In the genomic region with DNA sequence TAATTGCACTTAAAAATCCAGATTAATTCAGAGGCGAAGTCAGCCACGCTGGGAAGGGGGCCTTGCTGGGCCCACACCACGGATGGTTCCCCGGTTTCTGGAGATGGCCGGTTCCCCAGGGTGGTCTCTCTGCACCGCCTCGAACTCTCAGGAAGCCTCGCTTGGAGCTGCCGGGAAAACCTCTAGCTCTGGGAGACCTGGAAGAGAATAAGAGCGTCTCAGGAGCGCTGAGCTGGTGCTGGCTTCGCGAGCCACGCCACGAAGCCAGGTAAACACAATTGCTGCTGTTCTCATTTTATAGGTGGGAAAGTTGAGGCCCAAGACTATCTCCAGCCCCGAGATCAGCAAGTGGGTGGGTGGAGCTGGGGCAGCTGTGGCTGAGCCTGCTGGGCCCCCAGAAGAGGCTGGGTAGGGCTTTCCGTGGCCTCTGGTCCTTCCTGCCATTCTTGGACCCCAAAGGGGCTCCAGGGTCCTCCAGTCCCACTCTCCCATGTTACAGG, we compare ENCODE assay signal across 31 cellular contexts.
"Had no signal": no experiment of that assay in that cellular context is flagged by ENCODE, and none has a peak within 500 bp of the region (broad histone marks: within the 10 kb centered on the region; RNA-seq: fewer than 3 reads in every experiment).

No MANE protein-coding gene starts in this region.

- H3K4me3 Mint-ChIP-seq: activated CD4-positive, alpha-beta memory T cell treated with anti-CD3 and anti-CD28 coated beads, Interleukin-2, amount 10 ng/mL, durations not matched to agents 7 days and 5 days; activated naive CD4-positive, alpha-beta T cell treated with anti-CD3 and anti-CD28 coated beads, Interleukin-2, amount 50 U/mL, for 24 hours; activated naive CD8-positive, alpha-beta T cell treated with anti-CD3 and anti-CD28 coated beads, Interleukin-2, amount 10 ng/mL, durations not matched to agents 7 days and 5 days; activated T-cell treated with anti-CD3 and anti-CD28 coated beads, Interleukin-2, amount 50 U/mL, for 72 hours; activated T-helper 17 cell treated with anti-CD3 and anti-CD28 coated beads, Interleukin-2, amount 50 U/mL, for 72 hours had no signal

- H3K27me3 ChIP-seq: body of pancreas had no signal

- H3K27me3 Mint-ChIP-seq: activated CD4-positive, alpha-beta memory T cell treated with anti-CD3 and anti-CD28 coated beads, Interleukin-2, amount 10 ng/mL, durations not matched to agents 7 days and 5 days had no signal

- DNase-seq: activated CD4-positive, alpha-beta memory T cell treated with anti-CD3 and anti-CD28 coated beads, Interleukin-2, amount 10 ng/mL, durations not matched to agents 7 days and 5 days; activated CD4-positive, alpha-beta T cell treated with anti-CD3 and anti-CD28 coated beads for 1 hour; activated CD4-positive, alpha-beta T cell treated with anti-CD3 and anti-CD28 coated beads for 48 hours; activated CD4-positive, CD25-positive, alpha-beta regulatory T cell; activated CD8-positive, alpha-beta memory T cell treated with anti-CD3 and anti-CD28 coated beads for 24 hours; activated effector memory CD4-positive, alpha-beta T cell treated with anti-CD3 and anti-CD28 coated beads, Interleukin-2, amount 50 U/mL, for 16 hours; activated naive CD4-positive, alpha-beta T cell; activated naive CD8-positive, alpha-beta T cell treated with anti-CD3 and anti-CD28 coated beads, Interleukin-2, amount 10 ng/mL, durations not matched to agents 7 days and 5 days; activated T-cell treated with anti-CD3 and anti-CD28 coated beads, Interleukin-2, amount 50 U/mL, for 1 hour; activated T-cell treated with anti-CD3 and anti-CD28 coated beads, Interleukin-2, amount 50 U/mL, for 72 hours; amygdala; body of pancreas; MM.1S; MV-4-11; NCI-H1092; NCI-H1436 treated with DMSO at 0.1 percent for 48 hours; NCI-H1694 treated with DMSO at 0.1 percent for 48 hours; NCI-H2029; NCI-H345; NCI-H524 treated with DMSO at 0.1 percent for 48 hours; SIG-M5; SW 1271; T-helper 1 cell; T-helper 2 cell; T-helper 9 cell had no signal

- ATAC-seq: activated T-cell treated with anti-CD3 and anti-CD28 coated beads, Interleukin-2, amount 50 U/mL, for 72 hours; activated T-helper 17 cell treated with anti-CD3 and anti-CD28 coated beads, Interleukin-2, amount 50 U/mL, for 72 hours; body of pancreas; Panc1 had no signal

- H3K36me3 Mint-ChIP-seq: activated naive CD4-positive, alpha-beta T cell treated with anti-CD3 and anti-CD28 coated beads, Interleukin-2, amount 50 U/mL, for 24 hours; activated naive CD8-positive, alpha-beta T cell treated with anti-CD3 and anti-CD28 coated beads, Interleukin-2, amount 10 ng/mL, durations not matched to agents 7 days and 5 days had no signal

- H3K36me3 ChIP-seq: breast epithelium had no signal

- H3K27ac ChIP-seq: body of pancreas, breast epithelium, KMS-11, VCaP had no signal

- H3K9me3 ChIP-seq: body of pancreas, breast epithelium had no signal

- H3K4me1 ChIP-seq: body of pancreas, breast epithelium had no signal

- H3K27ac Mint-ChIP-seq: activated CD4-positive, alpha-beta memory T cell treated with anti-CD3 and anti-CD28 coated beads, Interleukin-2, amount 10 ng/mL, durations not matched to agents 7 days and 5 days; activated naive CD4-positive, alpha-beta T cell treated with anti-CD3 and anti-CD28 coated beads, Interleukin-2, amount 50 U/mL, for 24 hours; activated naive CD8-positive, alpha-beta T cell treated with anti-CD3 and anti-CD28 coated beads, Interleukin-2, amount 10 ng/mL, durations not matched to agents 7 days and 5 days; activated T-cell treated with anti-CD3 and anti-CD28 coated beads, Interleukin-2, amount 50 U/mL, for 72 hours; activated T-helper 17 cell treated with anti-CD3 and anti-CD28 coated beads, Interleukin-2, amount 50 U/mL, for 72 hours had no signal

- H3K9me3 Mint-ChIP-seq: activated CD4-positive, alpha-beta memory T cell treated with anti-CD3 and anti-CD28 coated beads, Interleukin-2, amount 10 ng/mL, durations not matched to agents 7 days and 5 days; activated naive CD4-positive, alpha-beta T cell treated with anti-CD3 and anti-CD28 coated beads, Interleukin-2, amount 50 U/mL, for 24 hours; activated naive CD8-positive, alpha-beta T cell treated with anti-CD3 and anti-CD28 coated beads, Interleukin-2, amount 10 ng/mL, durations not matched to agents 7 days and 5 days; activated T-cell treated with anti-CD3 and anti-CD28 coated beads, Interleukin-2, amount 50 U/mL, for 72 hours; activated T-helper 17 cell treated with anti-CD3 and anti-CD28 coated beads, Interleukin-2, amount 50 U/mL, for 72 hours had no signal

- H3K4me2 ChIP-seq: KMS-11 had no signal

- H3K4me3 ChIP-seq: body of pancreas, breast epithelium had no signal

- H3K4me1 Mint-ChIP-seq: activated CD4-positive, alpha-beta memory T cell treated with anti-CD3 and anti-CD28 coated beads, Interleukin-2, amount 10 ng/mL, durations not matched to agents 7 days and 5 days; activated naive CD4-positive, alpha-beta T cell treated with anti-CD3 and anti-CD28 coated beads, Interleukin-2, amount 50 U/mL, for 24 hours; activated naive CD8-positive, alpha-beta T cell treated with anti-CD3 and anti-CD28 coated beads, Interleukin-2, amount 10 ng/mL, durations not matched to agents 7 days and 5 days; activated T-helper 17 cell treated with anti-CD3 and anti-CD28 coated beads, Interleukin-2, amount 50 U/mL, for 72 hours had no signal
